Comparison of ENCODE assay signal across 1 cellular context in the genomic region with DNA sequence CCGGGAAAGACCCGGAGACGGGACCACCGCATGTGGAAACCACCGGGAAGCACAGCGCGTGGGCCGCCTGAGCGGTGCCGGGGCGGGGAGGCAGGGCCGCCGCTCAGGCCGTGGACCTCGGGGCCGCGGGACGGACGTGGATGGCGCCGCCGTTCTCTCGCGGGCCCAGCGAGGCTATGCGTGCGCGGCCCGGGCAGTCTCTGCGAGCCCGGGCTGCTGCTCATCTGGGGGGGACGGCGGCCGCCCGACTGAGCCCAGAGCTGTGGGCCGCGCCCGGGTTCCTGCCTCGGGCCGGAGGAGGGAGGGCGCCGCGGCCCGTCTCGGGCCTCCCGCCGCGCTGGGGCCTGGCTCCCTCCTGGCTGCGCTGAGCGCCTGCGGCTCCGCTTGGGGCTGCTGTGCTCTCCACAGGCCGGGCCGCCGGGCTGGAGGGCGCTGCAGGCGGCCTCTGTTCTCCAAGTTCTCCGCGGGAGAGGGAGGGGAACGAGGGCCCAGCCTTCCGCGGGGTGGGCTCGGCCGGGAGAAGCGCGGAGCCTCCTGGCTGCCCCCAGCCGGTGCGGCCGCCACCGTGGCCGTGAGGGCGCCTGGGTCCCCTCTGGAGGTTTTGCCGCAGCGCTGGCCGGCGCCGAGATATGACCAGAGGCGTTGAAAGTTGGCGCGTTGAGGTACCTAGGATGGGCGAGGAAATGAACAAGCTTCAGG.
TF ChIP-seq lines count a peak whose summit lies in the region.

No MANE protein-coding gene starts in this region.

TF ChIP-seq in H1, 55 proteins besides CTCF, POLR2A, EP300 and RAD21:
- TF ChIP-seq CREB1 (IDR thresholded peaks at IDR 0.05) (peak; percentile 68), RBBP5 (IDR thresholded peaks at IDR 0.05; ENCODE audit: borderline replicate concordance, low read depth, low read length) (peak; percentile 78), SUZ12 (IDR thresholded peaks at IDR 0.05; ENCODE audit: low read length) (peak; percentile 33; the same call in 1 of the 2 replicates), EZH2 (IDR thresholded peaks at IDR 0.05; ENCODE audit: low read depth, low read length, severe bottlenecking) (peak; percentile 2), RXRA (IDR thresholded peaks at IDR 0.05; ENCODE audit: insufficient read depth, low read depth, low read length) (no peak), KDM4A (IDR thresholded peaks at IDR 0.05; ENCODE audit: low read depth, low read length, severe bottlenecking) (peak; percentile 73)
- TF ChIP-seq, protein P1, sequence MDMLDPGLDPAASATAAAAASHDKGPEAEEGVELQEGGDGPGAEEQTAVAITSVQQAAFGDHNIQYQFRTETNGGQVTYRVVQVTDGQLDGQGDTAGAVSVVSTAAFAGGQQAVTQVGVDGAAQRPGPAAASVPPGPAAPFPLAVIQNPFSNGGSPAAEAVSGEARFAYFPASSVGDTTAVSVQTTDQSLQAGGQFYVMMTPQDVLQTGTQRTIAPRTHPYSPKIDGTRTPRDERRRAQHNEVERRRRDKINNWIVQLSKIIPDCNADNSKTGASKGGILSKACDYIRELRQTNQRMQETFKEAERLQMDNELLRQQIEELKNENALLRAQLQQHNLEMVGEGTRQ (IDR thresholded peaks at IDR 0.05; ENCODE audit: low read length) = no peak
